26 cellular contexts compared by ENCODE assay signal in the genomic region with DNA sequence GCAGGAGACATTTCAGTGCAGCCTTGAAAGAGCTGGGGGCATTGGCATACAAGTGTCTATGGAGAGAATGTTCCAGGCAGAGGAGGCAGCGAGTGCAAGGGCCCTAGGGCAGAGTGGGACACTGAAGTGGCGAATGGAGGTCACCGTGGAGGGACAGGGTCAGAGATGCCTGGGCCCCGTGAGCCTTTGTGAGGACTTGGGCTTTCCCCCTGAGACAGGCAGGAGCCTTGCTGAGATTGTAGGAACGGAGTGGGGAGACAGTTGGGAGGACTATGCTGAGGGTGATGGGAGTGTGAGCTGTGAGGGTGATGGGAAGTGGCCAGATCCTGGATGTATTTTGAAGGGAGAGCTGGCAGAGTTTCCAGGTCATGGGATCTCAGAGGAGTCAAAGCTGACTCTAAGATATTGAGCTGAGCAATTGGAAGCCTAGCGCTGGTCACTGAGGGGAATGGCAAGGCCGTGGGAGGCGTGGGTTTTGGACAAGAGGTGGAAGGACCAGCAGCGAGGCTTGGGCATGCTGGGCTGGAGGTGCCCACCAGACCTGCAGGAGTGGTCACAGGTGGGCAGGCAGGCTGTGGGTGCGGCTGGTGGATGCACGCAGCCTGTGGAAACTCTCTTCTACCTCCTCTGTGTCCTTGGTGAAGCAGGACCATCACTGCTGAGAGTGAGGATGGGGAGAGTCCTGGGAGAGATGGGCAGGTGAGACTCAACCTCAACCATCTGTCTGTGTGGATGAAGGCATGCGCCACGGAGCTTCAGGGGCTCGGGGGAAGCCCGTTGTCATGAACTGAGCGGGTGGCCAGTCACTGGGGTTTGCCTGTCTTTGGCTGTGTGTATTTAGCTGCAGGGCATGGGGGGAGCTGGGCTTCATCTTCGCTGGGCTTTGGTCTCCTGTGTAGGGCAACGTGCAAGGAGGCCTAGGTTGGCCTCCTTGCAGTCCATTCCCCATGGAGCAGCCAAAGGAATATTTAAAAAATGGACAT.
"Had no signal": no experiment of that assay in that cellular context is flagged by ENCODE, and none has a peak within 500 bp of the region (broad histone marks: within the 10 kb centered on the region; RNA-seq: fewer than 3 reads in every experiment).

No MANE protein-coding gene starts in this region.

- H3K27ac ChIP-seq: ascending aorta, body of pancreas, KMS-11 had no signal

- H3K4me3 ChIP-seq: ascending aorta, body of pancreas, SK-N-MC had no signal

- DNase-seq: activated B cell treated with CpG ODN at 0.5 μM for 24 hours; activated CD4-positive, alpha-beta T cell treated with anti-CD3 and anti-CD28 coated beads for 1 hour; activated CD4-positive, alpha-beta T cell treated with anti-CD3 and anti-CD28 coated beads, Interleukin-2, amount 10 ng/mL, durations not matched to agents 24 days and 14 days; activated CD4-positive, alpha-beta T cell treated with anti-CD3 and anti-CD28 coated beads, Interleukin-2, amount 50 U/mL, for 48 hours; activated CD8-positive, alpha-beta memory T cell treated with anti-CD3 and anti-CD28 coated beads, Interleukin-2, amount 50 U/mL, for 48 hours; activated naive CD8-positive, alpha-beta T cell treated with anti-CD3 and anti-CD28 coated beads, Interleukin-2, amount 50 U/mL, for 24 hours; activated T-cell treated with anti-CD3 and anti-CD28 coated beads, Interleukin-2, amount 50 U/mL, for 1 hour; amniotic stem cell; body of pancreas; MV-4-11; NCI-H1092 treated with DMSO at 0.1 percent for 48 hours; NCI-H1417 treated with DMSO at 0.1 percent for 48 hours; NCI-H1694; NCI-H2029; NCI-H2107; NCI-H510A treated with DMSO at 0.1 percent for 48 hours; NCI-H69; T-cell; T-helper 2 cell; T1000 had no signal

- H3K36me3 Mint-ChIP-seq: activated naive CD4-positive, alpha-beta T cell treated with anti-CD3 and anti-CD28 coated beads, Interleukin-2, amount 50 U/mL, for 72 hours; T-cell had no signal

- H3K4me1 Mint-ChIP-seq: activated B cell treated with CpG ODN at 0.5 μM for 24 hours; activated CD4-positive, alpha-beta T cell treated with anti-CD3 and anti-CD28 coated beads, Interleukin-2, amount 10 ng/mL, durations not matched to agents 24 days and 14 days; activated naive CD8-positive, alpha-beta T cell treated with anti-CD3 and anti-CD28 coated beads, Interleukin-2, amount 50 U/mL, for 24 hours; T-cell had no signal

- H3K9me3 ChIP-seq: ascending aorta, body of pancreas had no signal

- ATAC-seq: activated naive CD4-positive, alpha-beta T cell treated with anti-CD3 and anti-CD28 coated beads, Interleukin-2, amount 50 U/mL, for 72 hours; activated naive CD8-positive, alpha-beta T cell treated with anti-CD3 and anti-CD28 coated beads, Interleukin-2, amount 50 U/mL, for 24 hours; body of pancreas; T-cell had no signal

- H3K36me3 ChIP-seq: ascending aorta had no signal

- H3K27me3 ChIP-seq: ascending aorta, body of pancreas had no signal

- H3K27me3 Mint-ChIP-seq: activated CD4-positive, alpha-beta T cell treated with anti-CD3 and anti-CD28 coated beads, Interleukin-2, amount 10 ng/mL, durations not matched to agents 24 days and 14 days; activated naive CD8-positive, alpha-beta T cell treated with anti-CD3 and anti-CD28 coated beads, Interleukin-2, amount 50 U/mL, for 24 hours had no signal

- H3K9ac ChIP-seq: KMS-11 had no signal

- H3K27ac Mint-ChIP-seq: activated B cell treated with CpG ODN at 0.5 μM for 24 hours; activated CD4-positive, alpha-beta T cell treated with anti-CD3 and anti-CD28 coated beads, Interleukin-2, amount 10 ng/mL, durations not matched to agents 24 days and 14 days; activated naive CD4-positive, alpha-beta T cell treated with anti-CD3 and anti-CD28 coated beads, Interleukin-2, amount 50 U/mL, for 72 hours; activated naive CD8-positive, alpha-beta T cell treated with anti-CD3 and anti-CD28 coated beads, Interleukin-2, amount 50 U/mL, for 24 hours; T-cell had no signal

- H3K9me3 Mint-ChIP-seq: activated B cell treated with CpG ODN at 0.5 μM for 24 hours; activated CD4-positive, alpha-beta T cell treated with anti-CD3 and anti-CD28 coated beads, Interleukin-2, amount 10 ng/mL, durations not matched to agents 24 days and 14 days; activated naive CD4-positive, alpha-beta T cell treated with anti-CD3 and anti-CD28 coated beads, Interleukin-2, amount 50 U/mL, for 72 hours; activated naive CD8-positive, alpha-beta T cell treated with anti-CD3 and anti-CD28 coated beads, Interleukin-2, amount 50 U/mL, for 24 hours; T-cell had no signal

- H3K4me1 ChIP-seq: body of pancreas had no signal

- H3K4me2 ChIP-seq: KMS-11 had no signal

- FAIRE-seq: bronchial epithelial cell, TTC549 had no signal

- H3K4me3 Mint-ChIP-seq: activated B cell treated with CpG ODN at 0.5 μM for 24 hours; activated CD4-positive, alpha-beta T cell treated with anti-CD3 and anti-CD28 coated beads, Interleukin-2, amount 10 ng/mL, durations not matched to agents 24 days and 14 days; activated naive CD8-positive, alpha-beta T cell treated with anti-CD3 and anti-CD28 coated beads, Interleukin-2, amount 50 U/mL, for 24 hours; T-cell had no signal
